In genomic region chr20:63587781-63588591, GRCh38 we compare ENCODE assay signal across 1 cellular context.
TF ChIP-seq lines count a peak whose summit lies in the region.

No MANE protein-coding gene starts in this region.

TF ChIP-seq in GM12878, 131 proteins besides CTCF, POLR2A, EP300 and RAD21:
- no peak for TF ChIP-seq MXI1 (IDR thresholded peaks at IDR 0.05; ENCODE audit: low read depth, low read length)
- no peak for TF ChIP-seq POLR2AphosphoS5 (IDR thresholded peaks at IDR 0.05; ENCODE audit: low read length)
TF ChIP-seq in GM12878: peak in this region for 0.
